Comparison of ENCODE assay signal across 24 cellular contexts in the genomic region with DNA sequence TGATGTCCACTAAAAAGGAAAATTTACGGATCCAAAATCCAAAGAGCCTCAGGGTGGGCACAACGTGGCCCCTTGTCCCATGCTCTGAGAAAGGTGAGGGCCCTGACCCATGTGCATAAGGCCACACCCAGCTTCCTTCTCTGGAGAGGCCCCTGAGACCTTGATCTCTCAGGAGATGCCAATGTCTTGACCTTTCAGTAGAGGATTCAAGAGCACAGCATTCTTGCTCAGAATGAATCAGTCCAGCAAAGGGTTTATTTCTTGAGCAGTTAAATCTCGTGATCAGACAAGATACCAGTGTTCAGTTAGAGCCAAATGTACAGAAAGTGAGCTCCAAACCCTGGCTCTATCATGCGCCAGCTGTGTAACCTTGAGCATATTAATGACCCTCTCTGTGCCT.
DNase-seq lines count a peak whose midpoint lies in the region; ATAC-seq, FAIRE-seq and TF ChIP-seq lines count a peak whose summit lies in the region.
"Had no signal": no experiment of that assay in that cellular context is flagged by ENCODE, and none has a peak within 500 bp of the region (broad histone marks: within the 10 kb centered on the region; RNA-seq: fewer than 3 reads in every experiment).

No MANE protein-coding gene starts in this region.

- ATAC-seq in pancreas = no peak
- ATAC-seq in HG02938 (IDR thresholded peaks at IDR 0.05; ENCODE audit: unreplicated experiment) = no peak
- no peak for ATAC-seq in HG02678 (IDR thresholded peaks at IDR 0.05; ENCODE audit: unreplicated experiment)
- ATAC-seq: CD8-positive, alpha-beta T cell; Right ventricle myocardium inferior; T-cell had no signal

- H3K27ac ChIP-seq in PC-9 (no peak overlapping the region), pancreas (peak overlapping the region in 3 of 4 donors; percentile 22 to 79 (median 66))
- H3K27ac ChIP-seq: brain microvascular endothelial cell, spleen, testis had no signal

- 29 to 35% methylated on average over 4 of the region's 4 CpGs for WGBS in pancreas, 2 donors

- no peaks in the 10 kb centered on the region for H3K79me2 ChIP-seq in PC-9 (ENCODE audit: low read depth)

- peak; percentile 48 for DNase-seq in AG10803 (ENCODE audit: low read depth)
- no peak for DNase-seq in PC-9
- peak; percentile 51 for DNase-seq in fibroblast of gingiva (ENCODE audit: low read depth)
- no peak for DNase-seq in pancreas
- no peak for DNase-seq in germinal center (ENCODE audit: low spot score)
- no peak for DNase-seq in DMS79 treated with DMSO at 0.1 percent for 48 hours (lab: John Stamatoyannopoulos, UW)
- DNase-seq: activated CD4-positive, alpha-beta T cell treated with anti-CD3 and anti-CD28 coated beads, Interleukin-2, amount 50 U/mL, for 4 hours; brain microvascular endothelial cell; CD8-positive, alpha-beta T cell; erythroblast; immature natural killer cell; KG1; natural killer cell; NCI-H1092; NCI-H2081 treated with DMSO at 0.1 percent for 48 hours; NCI-H510A treated with DMSO at 0.1 percent for 48 hours; spleen; T-cell; testis had no signal

- no TSS peak for BruUV-seq in PC-9 (replicated peaks; lab: Mats Ljungman, UMichigan)

- CTCF ChIA-PET in PC-9 (lab: Charles Lee) = interaction anchor here (1.0 kb wide), 1 partner anchor 118 kb away, joined by 3 read pairs; no protein-coding TSS in a partner anchor

- H3K4me2 ChIP-seq in PC-9 = 0 out of 2 replicates have a peak overlapping the region, but pooled peaks have one; percentile 9

- H3K4me3 ChIP-seq in AG10803 (ENCODE audit: low read length) = no peak overlapping the region
- H3K4me3 ChIP-seq in PC-9 = no peak overlapping the region
- H3K4me3 ChIP-seq in pancreas = no peak overlapping the region
- H3K4me3 ChIP-seq: spleen, testis had no signal

- intact Hi-C loops in PC-9 (cut with micrococcal nuclease; ENCODE audit: unreplicated experiment) = no loop called here
- intact Hi-C loops in pancreas (cut with DNase I) = no loop called here

- TF ChIP-seq CTCF in AG10803 (conservative IDR thresholded peaks at IDR 0.05; ENCODE audit: low read length) (no peak), PC-9 (conservative IDR thresholded peaks at IDR 0.05) (no peak), pancreas (IDR thresholded peaks at IDR 0.05) (no peak)

- H3K4me1 ChIP-seq in PC-9 (replicated peaks; ENCODE audit: insufficient read depth) (peaks cover 37% of the 10 kb centered on the region), pancreas (peaks cover 20 to 34% (median 26%) of the 10 kb centered on the region in 3 donors)
- H3K4me1 ChIP-seq: spleen had no signal

- H2AFZ ChIP-seq in PC-9 = no peak overlapping the region

- H3K9me3 ChIP-seq in PC-9 (ENCODE audit: insufficient read depth, low read depth) = no peaks in the 10 kb centered on the region; the same call in 1 of the 2 replicates
- H3K9me3 ChIP-seq in pancreas = no peaks in the 10 kb centered on the region
- H3K9me3 ChIP-seq: spleen, testis had no signal

- H3K9me2 ChIP-seq in PC-9 (ENCODE audit: insufficient read depth) = no peaks in the 10 kb centered on the region

- H3K36me3 ChIP-seq in PC-9 (ENCODE audit: low read depth) (no peaks in the 10 kb centered on the region), pancreas (no peaks in the 10 kb centered on the region)
- H3K36me3 ChIP-seq: brain microvascular endothelial cell, spleen had no signal

- FAIRE-seq in pancreas (lab: Jason Lieb, UNC) = no peak
- FAIRE-seq: GM18507, H54 had no signal

- POLR2A ChIA-PET in PC-9 (lab: Charles Lee; ENCODE audit: unreplicated experiment) = no interaction called here

- H4K20me1 ChIP-seq in PC-9 (ENCODE audit: insufficient read depth) = no peaks in the 10 kb centered on the region

- H3F3A ChIP-seq in PC-9 (ENCODE audit: insufficient read depth, low read depth) = peaks cover 20% of the 10 kb centered on the region; the same call in 1 of the 2 replicates

- H3K27me3 ChIP-seq in PC-9 (ENCODE audit: insufficient read depth, low read depth) (no peaks in the 10 kb centered on the region), pancreas (no peaks in the 10 kb centered on the region)
- H3K27me3 ChIP-seq: brain microvascular endothelial cell, spleen, testis had no signal

Comparison
In these comparisons a context has a peak if more than half of its experiments do, and no peak if none do; other contexts are left out.
1. DNase-seq: peak in AG10803 (single experiment) and fibroblast of gingiva (single experiment); none in PC-9 (0 of 2), pancreas (0 of 6), germinal center (single experiment) and DMS79 treated with DMSO at 0.1 percent for 48 hours (single experiment).